10 cellular contexts compared by ENCODE assay signal in the genomic region with DNA sequence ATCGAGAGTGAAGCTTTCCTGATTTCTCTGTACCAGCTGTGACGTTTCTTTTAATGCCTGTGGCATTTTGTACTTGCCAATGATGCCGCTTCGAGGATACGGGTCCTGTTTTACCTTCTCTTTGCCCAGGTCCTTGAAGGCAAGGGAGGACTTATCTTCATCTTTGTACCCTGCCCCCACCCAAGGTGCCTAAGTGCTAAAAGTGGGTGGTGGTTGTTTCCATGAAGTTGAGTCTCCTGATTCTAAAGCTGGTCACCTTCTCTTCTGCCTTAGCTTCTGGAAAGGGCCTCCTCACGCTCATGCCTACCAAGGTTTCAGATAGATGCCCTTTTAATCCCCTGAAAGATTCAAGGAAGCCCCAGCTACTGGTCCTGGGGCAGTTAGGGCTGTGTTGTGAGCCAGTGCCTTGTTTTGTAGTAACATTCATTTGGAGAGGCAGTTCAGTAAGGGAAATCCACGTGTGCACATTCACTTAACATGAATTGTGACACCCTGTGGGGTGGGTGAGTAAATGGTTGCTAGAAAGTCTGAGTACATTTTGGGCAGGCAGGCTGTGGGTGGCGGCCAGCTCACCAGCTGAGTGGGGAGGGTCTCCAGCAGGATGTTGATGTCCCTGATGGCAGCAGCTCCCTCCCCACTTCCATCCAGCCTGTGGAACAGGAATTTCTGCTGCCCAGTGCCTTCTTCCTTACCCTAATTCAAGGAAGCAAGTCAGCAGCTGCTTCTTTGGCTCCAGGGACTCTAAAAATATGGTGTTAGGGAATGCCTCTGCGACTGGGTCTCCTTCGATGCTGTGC. TPM values are rescaled to one million over a fixed set of nuclear protein-coding genes. Genes with fewer than 3 reads are reported as not detected.
A peak's percentile ranks its signal among the peaks of the same experiment; 100 is the strongest.
DNase-seq lines count a peak whose midpoint lies in the region; ATAC-seq and TF ChIP-seq lines count a peak whose summit lies in the region.
"Had no signal": no experiment of that assay in that cellular context is flagged by ENCODE, and none has a peak within 500 bp of the region (broad histone marks: within the 10 kb centered on the region; RNA-seq: fewer than 3 reads in every experiment).

No MANE protein-coding gene starts in this region.

- H3K4me3 ChIP-seq in thoracic aorta = peak overlapping the region; percentile 99

- no peaks in the 10 kb centered on the region for H3K9me3 ChIP-seq in thoracic aorta

- H3K9me3 Mint-ChIP-seq in activated CD4-positive, alpha-beta T cell treated with anti-CD3 and anti-CD28 coated beads, Interleukin-2, amount 10 ng/mL, durations not matched to agents 24 days and 14 days = no peaks in the 10 kb centered on the region
- H3K9me3 Mint-ChIP-seq in activated naive CD4-positive, alpha-beta T cell treated with anti-CD3 and anti-CD28 coated beads, Interleukin-2, amount 50 U/mL, for 24 hours = no peaks in the 10 kb centered on the region
- H3K9me3 Mint-ChIP-seq in memory B cell = no peaks in the 10 kb centered on the region

- H3K4me3 Mint-ChIP-seq in activated CD4-positive, alpha-beta T cell treated with anti-CD3 and anti-CD28 coated beads, Interleukin-2, amount 10 ng/mL, durations not matched to agents 24 days and 14 days = peak overlapping the region; percentile 84
- H3K4me3 Mint-ChIP-seq in activated naive CD4-positive, alpha-beta T cell treated with anti-CD3 and anti-CD28 coated beads, Interleukin-2, amount 50 U/mL, for 24 hours = peak overlapping the region; percentile 88
- H3K4me3 Mint-ChIP-seq in memory B cell = no peak overlapping the region

- H3K27me3 ChIP-seq in thoracic aorta (replicated peaks; ENCODE audit: insufficient read depth) = no peaks in the 10 kb centered on the region

- no peaks in the 10 kb centered on the region for H3K27me3 Mint-ChIP-seq in activated CD4-positive, alpha-beta T cell treated with anti-CD3 and anti-CD28 coated beads, Interleukin-2, amount 10 ng/mL, durations not matched to agents 24 days and 14 days
- no peaks in the 10 kb centered on the region for H3K27me3 Mint-ChIP-seq in activated naive CD4-positive, alpha-beta T cell treated with anti-CD3 and anti-CD28 coated beads, Interleukin-2, amount 50 U/mL, for 24 hours
- no peaks in the 10 kb centered on the region for H3K27me3 Mint-ChIP-seq in memory B cell

- intact Hi-C loops in activated CD4-positive, alpha-beta T cell treated with anti-CD3 and anti-CD28 coated beads, Interleukin-2, amount 10 ng/mL, durations not matched to agents 24 days and 14 days (cut with micrococcal nuclease) = no loop called here

- TF ChIP-seq CTCF in thoracic aorta (IDR thresholded peaks at IDR 0.05) = no peak

- peaks cover 4% of the 10 kb centered on the region for H3K36me3 ChIP-seq in thoracic aorta

- ATAC-seq in memory B cell (ENCODE audit: low read depth) (no peak), thoracic aorta (ENCODE audit: insufficient number of reproducible peaks, low FRiP score, low read depth) (no peak), HG03457 (IDR thresholded peaks at IDR 0.05; ENCODE audit: unreplicated experiment) (no peak)

- peaks cover 91% of the 10 kb centered on the region for H3K36me3 Mint-ChIP-seq in activated CD4-positive, alpha-beta T cell treated with anti-CD3 and anti-CD28 coated beads, Interleukin-2, amount 10 ng/mL, durations not matched to agents 24 days and 14 days (ENCODE audit: low read depth)
- peaks cover 27% of the 10 kb centered on the region for H3K36me3 Mint-ChIP-seq in activated naive CD4-positive, alpha-beta T cell treated with anti-CD3 and anti-CD28 coated beads, Interleukin-2, amount 50 U/mL, for 24 hours
- H3K36me3 Mint-ChIP-seq in memory B cell = peaks cover 39% of the 10 kb centered on the region

- peak overlapping the region; percentile 92 to 96 for H3K27ac ChIP-seq in thoracic aorta
- H3K27ac ChIP-seq: RWPE1 had no signal

- peak overlapping the region; percentile 90 for H3K27ac Mint-ChIP-seq in activated CD4-positive, alpha-beta T cell treated with anti-CD3 and anti-CD28 coated beads, Interleukin-2, amount 10 ng/mL, durations not matched to agents 24 days and 14 days
- H3K27ac Mint-ChIP-seq in activated naive CD4-positive, alpha-beta T cell treated with anti-CD3 and anti-CD28 coated beads, Interleukin-2, amount 50 U/mL, for 24 hours = peak overlapping the region; percentile 94
- peak overlapping the region; percentile 62 for H3K27ac Mint-ChIP-seq in memory B cell

- H3K4me1 Mint-ChIP-seq in activated CD4-positive, alpha-beta T cell treated with anti-CD3 and anti-CD28 coated beads, Interleukin-2, amount 10 ng/mL, durations not matched to agents 24 days and 14 days = peaks cover 73% of the 10 kb centered on the region
- peaks cover 90% of the 10 kb centered on the region for H3K4me1 Mint-ChIP-seq in activated naive CD4-positive, alpha-beta T cell treated with anti-CD3 and anti-CD28 coated beads, Interleukin-2, amount 50 U/mL, for 24 hours
- peaks cover 56% of the 10 kb centered on the region for H3K4me1 Mint-ChIP-seq in memory B cell

- DNase-seq in activated CD4-positive, alpha-beta T cell treated with anti-CD3 and anti-CD28 coated beads, Interleukin-2, amount 10 ng/mL, durations not matched to agents 24 days and 14 days = no peak
- no peak for DNase-seq in activated CD4-positive, alpha-beta T cell treated with anti-CD3 and anti-CD28 coated beads for 1 hour
- DNase-seq in memory B cell (ENCODE audit: low spot score in 2 of 2) (no peak), thoracic aorta (ENCODE audit: low spot score) (no peak), NCI-H1930 (lab: John Stamatoyannopoulos, UW) (no peak), 8988T (no peak)
- DNase-seq: AML-193 had no signal

- H3K4me1 ChIP-seq in thoracic aorta (ENCODE audit: control insufficient read depth in 1 of 2, low read depth in 2 of 2) = peaks cover 68 to 77% of the 10 kb centered on the region in 2 donors

RNA-seq across cellular contexts. Expression of gene LBH, which starts 6.2 kb away (rescaled TPM):
- 176 and 184 TPM in 2 replicates for total RNA-seq in activated CD4-positive, alpha-beta T cell treated with anti-CD3 and anti-CD28 coated beads, Interleukin-2, amount 10 ng/mL, durations not matched to agents 24 days and 14 days
- 100 to 1,000 TPM; 121 to 210 TPM for total RNA-seq in thoracic aorta
